In genomic region chr17:4953461-4953961, GRCh38 we compare ENCODE assay signal across 16 cellular contexts. TPM values are rescaled to one million over a fixed set of nuclear protein-coding genes. Genes with fewer than 3 reads are reported as not detected.
DNase-seq lines count a peak whose midpoint lies in the region; ATAC-seq, FAIRE-seq and TF ChIP-seq lines count a peak whose summit lies in the region.
"Had no signal": no experiment of that assay in that cellular context is flagged by ENCODE, and none has a peak within 500 bp of the region (broad histone marks: within the 10 kb centered on the region; RNA-seq: fewer than 3 reads in every experiment).

No MANE protein-coding gene starts in this region.

- 94% methylated on average over 7 of the region's 13 CpGs for WGBS in SK-N-SH (ENCODE audit: low lambda C conversion rate)

- peaks cover 28% of the 10 kb centered on the region for H3K4me1 Mint-ChIP-seq in astrocyte (ENCODE audit: low read depth, unreplicated experiment)

- peaks cover 20 to 30% of the 10 kb centered on the region in 2 experiments; a peak in 3 of 4 replicates for H3K4me1 ChIP-seq in SK-N-SH (ENCODE audit: control insufficient read depth in 1 of 2, insufficient read depth in 2 of 2, low read depth in 1 of 2, low read length in 1 of 2)
- H3K4me1 ChIP-seq in astrocyte (ENCODE audit: insufficient read depth, low read length): peaks cover 22% of the 10 kb centered on the region
- H3K4me1 ChIP-seq in tibial artery: peaks cover 0 to 34% (median 19%) of the 10 kb centered on the region in 4 donors

- peak; percentile 76 for FAIRE-seq in astrocyte (lab: Jason Lieb, UNC)
- FAIRE-seq: GM18507, HepG2 had no signal

- intact Hi-C loops in tibial artery (cut with DNase I; ENCODE audit: low total_unique reads): no loop called here

- H3K9ac ChIP-seq in SK-N-SH (0 out of 2 replicates have a peak overlapping the region, but pooled peaks have one; percentile 28), astrocyte (ENCODE audit: low read length) (peak overlapping the region; percentile 17)

- no peaks in the 10 kb centered on the region for H3K27me3 ChIP-seq in SK-N-SH (ENCODE audit: insufficient read depth)
- no peaks in the 10 kb centered on the region for H3K27me3 ChIP-seq in astrocyte (ENCODE audit: insufficient read depth, low read length)
- no peaks in the 10 kb centered on the region for H3K27me3 ChIP-seq in tibial artery

- H3K4me3 ChIP-seq in SK-N-SH (ENCODE audit: low read depth in 2 of 2, low read length in 1 of 2): no peak overlapping the region
- no peak overlapping the region for H3K4me3 ChIP-seq in astrocyte (ENCODE audit: insufficient read depth, low read depth, low read length)
- H3K4me3 ChIP-seq in tibial artery: no peak overlapping the region

- H3K4me2 ChIP-seq in SK-N-SH (peak overlapping the region; percentile 47), astrocyte (ENCODE audit: low read length) (peak overlapping the region; percentile 60)

- peak overlapping the region; percentile 34 for H3K27ac Mint-ChIP-seq in astrocyte (ENCODE audit: unreplicated experiment)
- H3K27ac Mint-ChIP-seq: stimulated activated effector memory CD8-positive, alpha-beta T cell treated with anti-CD3 and anti-CD28 coated beads, Interleukin-12 subunit alpha, Interleukin-12 subunit beta, amount 100 ng/mL, for 72 hours had no signal

- peak overlapping the region in 1 of 2 experiments; percentile 45; a peak in 3 of 4 replicates for H3K27ac ChIP-seq in SK-N-SH (ENCODE audit: low read depth in 2 of 2, low read length in 1 of 2)
- no peak overlapping the region for H3K27ac ChIP-seq in astrocyte (ENCODE audit: low read depth, low read length)
- peak overlapping the region; percentile 64 to 72 for H3K27ac ChIP-seq in tibial artery
- H3K27ac ChIP-seq: 22Rv1 had no signal

- H3K36me3 Mint-ChIP-seq in astrocyte (ENCODE audit: low read depth, unreplicated experiment): peaks cover 9% of the 10 kb centered on the region

- POLR2A ChIA-PET in SK-N-SH (lab: Yijun Ruan, JAX): interaction anchor here (4.6 to 6.7 kb wide), 2 partner anchors 13 to 14 kb away, joined by 16 to 56 read pairs; partner anchors contain the start of genes RNF167, SLC25A11 and SPAG7

- no peak for TF ChIP-seq EP300 in SK-N-SH (IDR thresholded peaks at IDR 0.05; ENCODE audit: borderline replicate concordance in 1 of 2, low read depth in 1 of 2, low read length in 1 of 2)

- peak overlapping the region; percentile 31 for H3K4me3 Mint-ChIP-seq in astrocyte (ENCODE audit: unreplicated experiment)
- H3K4me3 Mint-ChIP-seq: stimulated activated effector memory CD8-positive, alpha-beta T cell treated with anti-CD3 and anti-CD28 coated beads, Interleukin-12 subunit alpha, Interleukin-12 subunit beta, amount 100 ng/mL, for 72 hours; T-helper 2 cell treated with Interferon-gamma antibody and Interleukin-4, amounts not matched to agents 5 μg/mL and 100 μg/mL, for 36 hours had no signal

- DNase-seq in SK-N-SH (no peak), astrocyte (ENCODE audit: low read depth) (peak; percentile 60), kidney glomerular epithelial cell (lab: John Stamatoyannopoulos, UW) (peak; percentile 87), tibial artery (no peak)
- DNase-seq in activated CD4-positive, alpha-beta T cell treated with anti-CD3 and anti-CD28 coated beads, Interleukin-2, amount 50 U/mL, for 1 hour: no peak
- DNase-seq: activated naive CD4-positive, alpha-beta T cell; hypothalamus; NCI-H2107 had no signal

- no peaks in the 10 kb centered on the region for H3K36me3 ChIP-seq in SK-N-SH (replicated peaks in 1 of 2; ENCODE audit: control insufficient read depth in 1 of 2, insufficient read depth in 2 of 2, low read length in 1 of 2)
- H3K36me3 ChIP-seq in astrocyte (ENCODE audit: insufficient read depth, low read length): no peaks in the 10 kb centered on the region
- H3K36me3 ChIP-seq in tibial artery: peaks cover 2 to 9% (median 6%) of the 10 kb centered on the region in 3 donors

- TF ChIP-seq CTCF in SK-N-SH (IDR thresholded peaks at IDR 0.05): no peak
- TF ChIP-seq CTCF in astrocyte (IDR thresholded peaks at IDR 0.05; ENCODE audit: insufficient read depth, low read depth, low read length): no peak
- no peak for TF ChIP-seq CTCF in tibial artery (IDR thresholded peaks at IDR 0.05)

- H3K79me2 ChIP-seq in SK-N-SH (ENCODE audit: insufficient read depth) (peaks cover 25% of the 10 kb centered on the region), astrocyte (ENCODE audit: insufficient read depth, low read length) (no peaks in the 10 kb centered on the region)

- no peaks in the 10 kb centered on the region for H3K9me3 Mint-ChIP-seq in astrocyte (ENCODE audit: unreplicated experiment)
- H3K9me3 Mint-ChIP-seq: stimulated activated effector memory CD8-positive, alpha-beta T cell treated with anti-CD3 and anti-CD28 coated beads, Interleukin-12 subunit alpha, Interleukin-12 subunit beta, amount 100 ng/mL, for 72 hours; T-helper 2 cell treated with Interferon-gamma antibody and Interleukin-4, amounts not matched to agents 5 μg/mL and 100 μg/mL, for 36 hours had no signal

- CTCF ChIA-PET in SK-N-SH (lab: Yijun Ruan, JAX): interaction anchor here (0.9 to 1.4 kb wide), 4 partner anchors 14 to 109 kb away, joined by 3 to 7 read pairs (median 4); partner anchors contain the start of genes CAMTA2 and SPAG7

- H2AFZ ChIP-seq in SK-N-SH (ENCODE audit: low read depth) (peak overlapping the region; percentile 11; the same call in 1 of the 2 replicates), astrocyte (ENCODE audit: low read depth, low read length) (no peak overlapping the region)

- no peaks in the 10 kb centered on the region; the same call in 1 of the 2 replicates for H4K20me1 ChIP-seq in SK-N-SH (ENCODE audit: insufficient read depth)
- peaks cover 2% of the 10 kb centered on the region for H4K20me1 ChIP-seq in astrocyte (ENCODE audit: insufficient read depth, low read length)

- no peaks in the 10 kb centered on the region for H3K9me2 ChIP-seq in SK-N-SH

- no peaks in the 10 kb centered on the region for H3K27me3 Mint-ChIP-seq in astrocyte (ENCODE audit: low read depth, unreplicated experiment)

- no peaks in the 10 kb centered on the region for H3K9me3 ChIP-seq in SK-N-SH
- H3K9me3 ChIP-seq in astrocyte (ENCODE audit: insufficient read depth, low read depth, low read length): no peaks in the 10 kb centered on the region
- H3K9me3 ChIP-seq in tibial artery: no peaks in the 10 kb centered on the region

- peaks cover 34% of the 10 kb centered on the region for H3F3A ChIP-seq in SK-N-SH (replicated peaks; ENCODE audit: insufficient read depth)

- TF ChIP-seq RAD21 in SK-N-SH (IDR thresholded peaks at IDR 0.05; ENCODE audit: low read length): no peak

- ATAC-seq in SK-N-SH treated with all-trans-retinoic acid at 6 μM for 48 hours: no peak
- ATAC-seq in GM18519 (IDR thresholded peaks at IDR 0.05; ENCODE audit: low FRiP score, unreplicated experiment): no peak
- no peak for ATAC-seq in HG03108 (IDR thresholded peaks at IDR 0.05; ENCODE audit: unreplicated experiment)
- ATAC-seq: HepG2; stimulated activated effector memory CD8-positive, alpha-beta T cell treated with anti-CD3 and anti-CD28 coated beads, Interleukin-12 subunit alpha, Interleukin-12 subunit beta, amount 100 ng/mL, for 72 hours had no signal

TF ChIP-seq in SK-N-SH treated with all-trans-retinoic acid at 6 μM for 48 hours, 23 proteins besides CTCF, POLR2A, EP300 and RAD21 (continues in another document):
- no peak for TF ChIP-seq ZNF70 (CRISPR knock-in tag; IDR thresholded peaks at IDR 0.05)
- no peak for TF ChIP-seq POU6F1 (CRISPR knock-in tag; IDR thresholded peaks at IDR 0.05; ENCODE audit: borderline replicate concordance, low read depth)
- no peak for TF ChIP-seq TOX (CRISPR knock-in tag; IDR thresholded peaks at IDR 0.05; ENCODE audit: borderline replicate concordance)
- TF ChIP-seq ZC3H10 (CRISPR knock-in tag; IDR thresholded peaks at IDR 0.05): no peak

RNA-seq across cellular contexts. Expression of gene ENO3, which starts 2.6 kb away (rescaled TPM):
- polyA plus RNA-seq in SK-N-SH (2012; rRNA removed): 29.2 and 32.5 TPM in 2 replicates
- 9.0 and 10.7 TPM in 2 replicates for polyA plus RNA-seq in SK-N-SH (2012; cell fraction: cytosol; rRNA removed)
- polyA plus RNA-seq in SK-N-SH (2012; cell fraction: nucleus; rRNA removed): 214 and 261 TPM in 2 replicates
- total RNA-seq in astrocyte: 12.7 and 20.4 TPM in 2 replicates

RNA-seq across cellular contexts. Expression of gene PFN1, which starts 5.2 kb away (rescaled TPM):
- 1,627 and 2,484 TPM in 2 replicates for polyA plus RNA-seq in SK-N-SH (2012; rRNA removed)
- 1,556 and 1,614 TPM in 2 replicates for polyA plus RNA-seq in SK-N-SH (2012; cell fraction: cytosol; rRNA removed)
- polyA plus RNA-seq in SK-N-SH (2012; cell fraction: nucleus; rRNA removed): 620 and 931 TPM in 2 replicates
- 1,246 and 1,346 TPM in 2 replicates for total RNA-seq in astrocyte

RNA-seq across cellular contexts. Expression of gene RNF167, which starts 13.4 kb away (rescaled TPM):
- polyA plus RNA-seq in SK-N-SH (2012; rRNA removed): 96.5 and 115 TPM in 2 replicates
- polyA plus RNA-seq in SK-N-SH (2012; cell fraction: cytosol; rRNA removed): 60.0 and 80.4 TPM in 2 replicates
- 108 and 121 TPM in 2 replicates for polyA plus RNA-seq in SK-N-SH (2012; cell fraction: nucleus; rRNA removed)
- total RNA-seq in astrocyte: 88.0 and 89.7 TPM in 2 replicates

RNA-seq across cellular contexts. Expression of gene SLC25A11, which starts 13.7 kb away (rescaled TPM):
- 58.5 and 82.8 TPM in 2 replicates for polyA plus RNA-seq in SK-N-SH (2012; rRNA removed)
- polyA plus RNA-seq in SK-N-SH (2012; cell fraction: cytosol; rRNA removed): 32.7 and 50.3 TPM in 2 replicates
- 45.5 and 51.0 TPM in 2 replicates for polyA plus RNA-seq in SK-N-SH (2012; cell fraction: nucleus; rRNA removed)
- total RNA-seq in astrocyte: 36.8 and 43.0 TPM in 2 replicates

RNA-seq across cellular contexts. Expression of gene SPAG7, which starts 14.1 kb away (rescaled TPM):
- polyA plus RNA-seq in SK-N-SH (2012; rRNA removed): 122 and 133 TPM in 2 replicates
- polyA plus RNA-seq in SK-N-SH (2012; cell fraction: cytosol; rRNA removed): 124 and 131 TPM in 2 replicates
- polyA plus RNA-seq in SK-N-SH (2012; cell fraction: nucleus; rRNA removed): 148 and 166 TPM in 2 replicates
- total RNA-seq in astrocyte: 57.2 and 60.9 TPM in 2 replicates

Comparison
In these comparisons a context has a peak if more than half of its experiments do, and no peak if none do; other contexts are left out.
1. DNase-seq: peak in astrocyte (single experiment) and kidney glomerular epithelial cell (single experiment); none in SK-N-SH (single experiment), tibial artery (0 of 2) and activated CD4-positive, alpha-beta T cell treated with anti-CD3 and anti-CD28 coated beads, Interleukin-2, amount 50 U/mL, for 1 hour (single experiment).